Comparison of ENCODE assay signal across 7 cellular contexts in the genomic region with DNA sequence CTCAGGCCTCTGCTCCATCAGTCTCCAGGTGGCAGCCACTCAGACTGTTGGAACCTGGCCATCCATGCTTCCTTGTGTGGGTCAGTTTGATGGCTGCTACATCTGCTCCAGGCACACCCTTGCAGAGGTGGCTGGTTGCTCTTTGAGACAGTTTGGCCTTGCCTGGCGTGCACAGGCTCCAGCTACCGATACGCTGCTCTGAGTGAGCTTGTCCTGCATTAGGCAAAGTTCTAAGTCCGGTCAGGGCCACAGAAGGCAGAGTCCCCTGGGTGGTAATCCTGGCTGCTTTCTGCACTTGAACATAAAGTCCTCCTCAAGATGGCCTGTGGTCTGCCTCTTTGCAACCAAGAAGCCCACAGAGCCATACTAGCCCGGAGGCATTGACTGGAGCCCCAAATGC. TPM values are rescaled to one million over a fixed set of nuclear protein-coding genes. Genes with fewer than 3 reads are reported as not detected.
"Had no signal": no experiment of that assay in that cellular context is flagged by ENCODE, and none has a peak within 500 bp of the region (broad histone marks: within the 10 kb centered on the region; RNA-seq: fewer than 3 reads in every experiment).

No MANE protein-coding gene starts in this region.

RNA-seq across cellular contexts. Expression of gene POTEB3, which starts 41.8 kb away (rescaled TPM):
- total RNA-seq: GM23248, H4, H7, HepG2, HFFc6, HT1080 had no signal
- polyA plus RNA-seq: GM23248, HepG2, IgD-negative memory B cell had no signal
